In the genomic region with DNA sequence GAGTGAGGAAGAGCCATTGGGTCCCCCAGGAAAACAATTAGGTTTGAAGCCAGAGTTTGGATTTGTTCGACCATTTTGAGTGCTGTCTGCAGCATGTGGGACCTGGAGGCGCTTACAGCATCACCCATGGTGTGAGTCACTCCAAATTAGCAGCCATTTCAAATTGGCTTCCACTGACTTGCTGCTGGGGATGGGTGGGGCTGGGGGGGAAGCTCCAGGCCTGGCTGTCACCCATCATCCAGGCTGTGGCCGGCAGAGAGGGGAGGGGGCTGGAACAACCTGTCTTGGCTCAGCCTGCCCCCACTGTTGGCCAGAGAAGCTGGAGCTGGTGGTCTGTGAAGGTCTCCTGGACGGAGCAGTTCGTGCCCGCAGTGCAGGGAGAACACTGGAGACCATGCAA, we compare ENCODE assay signal across 29 cellular contexts. TPM values are rescaled to one million over a fixed set of nuclear protein-coding genes. Genes with fewer than 3 reads are reported as not detected.
A peak's percentile ranks its signal among the peaks of the same experiment; 100 is the strongest.
DNase-seq lines count a peak whose midpoint lies in the region; FAIRE-seq and TF ChIP-seq lines count a peak whose summit lies in the region.
"Had no signal": no experiment of that assay in that cellular context is flagged by ENCODE, and none has a peak within 500 bp of the region (broad histone marks: within the 10 kb centered on the region; RNA-seq: fewer than 3 reads in every experiment).

No MANE protein-coding gene starts in this region.

- H3K27ac Mint-ChIP-seq in endothelial cell (ENCODE audit: unreplicated experiment): peak overlapping the region; percentile 7
- H3K27ac Mint-ChIP-seq: activated CD8-positive, alpha-beta memory T cell treated with anti-CD3 and anti-CD28 coated beads, Interleukin-2, amount 10 ng/mL, durations not matched to agents 7 days and 5 days; activated naive CD8-positive, alpha-beta T cell treated with anti-CD3 and anti-CD28 coated beads for 36 hours; naive thymus-derived CD4-positive, alpha-beta T cell; T-helper 1 cell treated with Interleukin-12 subunit alpha and Interleukin-12 subunit beta and Interleukin-4 antibody, amounts not matched to agents 30 μg/mL and 1 μg/mL, for 36 hours had no signal

- no peaks in the 10 kb centered on the region for H3K27me3 ChIP-seq in osteoblast (ENCODE audit: insufficient read depth, low read length)
- H3K27me3 ChIP-seq: sigmoid colon had no signal

- H3K4me1 ChIP-seq in osteoblast (ENCODE audit: insufficient read depth, low read length): no peaks in the 10 kb centered on the region
- H3K4me1 ChIP-seq: sigmoid colon had no signal

- no peaks in the 10 kb centered on the region for H3K9me3 ChIP-seq in osteoblast (ENCODE audit: low read depth, low read length)
- H3K9me3 ChIP-seq: lower lobe of right lung, sigmoid colon had no signal

- in situ Hi-C loops in KBM-7 (cut with MboI; ENCODE audit: low pct_unique_long_range_greater_than_20kb, low sequenced_read_pairs): no loop called here

- DNase-seq in NCI-H1694 (lab: John Stamatoyannopoulos, UW) (peak; percentile 13), NCI-H1694 treated with DMSO at 0.1 percent for 48 hours (lab: John Stamatoyannopoulos, UW) (no peak), HTR-8/SVneo (ENCODE audit: insufficient read length, low spot score) (no peak), endothelial cell (ENCODE audit: low spot score) (no peak), osteoblast (ENCODE audit: insufficient read length, low spot score, missing footprints) (peak; percentile 72), medulla oblongata (ENCODE audit: extremely low spot score) (no peak), KBM-7 (no peak), HEK293T (ENCODE audit: extremely low spot score) (no peak)
- DNase-seq: activated CD4-positive, CD25-positive, alpha-beta regulatory T cell; activated CD8-positive, alpha-beta memory T cell treated with anti-CD3 and anti-CD28 coated beads, Interleukin-2, amount 10 ng/mL, durations not matched to agents 7 days and 5 days; activated gamma-delta T cell; activated naive CD8-positive, alpha-beta T cell treated with anti-CD3 and anti-CD28 coated beads for 36 hours; activated T-cell treated with anti-CD3 and anti-CD28 coated beads, Interleukin-2, amount 50 U/mL, for 4 hours; Calu3; DND-41; GOT3; lower lobe of right lung; naive thymus-derived CD4-positive, alpha-beta T cell; NCI-H1092 treated with DMSO at 0.1 percent for 48 hours; NCI-H187 treated with DMSO at 0.1 percent for 48 hours; NCI-H2171; NCI-H526; sigmoid colon; stimulated activated CD4-positive, alpha-beta T cell treated with anti-CD3 and anti-CD28 coated beads, Interleukin-4, amount 100 ng/mL, for 1 hour had no signal

- H3K9me3 Mint-ChIP-seq in endothelial cell (ENCODE audit: unreplicated experiment): no peaks in the 10 kb centered on the region
- H3K9me3 Mint-ChIP-seq: activated naive CD8-positive, alpha-beta T cell treated with anti-CD3 and anti-CD28 coated beads for 36 hours; activated T-cell treated with anti-CD3 and anti-CD28 coated beads, Interleukin-2, amount 50 U/mL, for 4 hours; central memory CD8-positive, alpha-beta T cell; T-helper 1 cell treated with Interleukin-12 subunit alpha and Interleukin-12 subunit beta and Interleukin-4 antibody, amounts not matched to agents 30 μg/mL and 1 μg/mL, for 36 hours had no signal

- H3K36me3 ChIP-seq in osteoblast (ENCODE audit: insufficient read depth, low read length): no peaks in the 10 kb centered on the region
- H3K36me3 ChIP-seq: lower lobe of right lung had no signal

- H3K36me3 Mint-ChIP-seq in endothelial cell (ENCODE audit: low read depth, unreplicated experiment): peaks cover 40% of the 10 kb centered on the region
- H3K36me3 Mint-ChIP-seq: activated CD8-positive, alpha-beta memory T cell treated with anti-CD3 and anti-CD28 coated beads, Interleukin-2, amount 10 ng/mL, durations not matched to agents 7 days and 5 days; activated naive CD8-positive, alpha-beta T cell treated with anti-CD3 and anti-CD28 coated beads for 36 hours; naive thymus-derived CD4-positive, alpha-beta T cell had no signal

- H3K27ac ChIP-seq in osteoblast (ENCODE audit: low read depth, low read length): no peak overlapping the region
- H3K27ac ChIP-seq: 22Rv1, sigmoid colon had no signal

- H3K4me2 ChIP-seq in osteoblast (ENCODE audit: insufficient read depth, low read length): no peak overlapping the region

- no peak for TF ChIP-seq CTCF in endothelial cell (IDR thresholded peaks at IDR 0.05; ENCODE audit: unreplicated experiment)
- no peak for TF ChIP-seq CTCF in osteoblast (IDR thresholded peaks at IDR 0.05; ENCODE audit: extremely low read depth, low read depth, low read length)

- H3K4me3 Mint-ChIP-seq in endothelial cell (ENCODE audit: unreplicated experiment): no peak overlapping the region
- H3K4me3 Mint-ChIP-seq: activated CD8-positive, alpha-beta memory T cell treated with anti-CD3 and anti-CD28 coated beads, Interleukin-2, amount 10 ng/mL, durations not matched to agents 7 days and 5 days; activated naive CD8-positive, alpha-beta T cell treated with anti-CD3 and anti-CD28 coated beads for 36 hours; activated T-cell treated with anti-CD3 and anti-CD28 coated beads, Interleukin-2, amount 50 U/mL, for 4 hours; central memory CD8-positive, alpha-beta T cell; naive thymus-derived CD4-positive, alpha-beta T cell; T-helper 1 cell treated with Interleukin-12 subunit alpha and Interleukin-12 subunit beta and Interleukin-4 antibody, amounts not matched to agents 30 μg/mL and 1 μg/mL, for 36 hours had no signal

- no peak overlapping the region for H2AFZ ChIP-seq in osteoblast (ENCODE audit: low read length)

- no peak overlapping the region for H3K4me3 ChIP-seq in osteoblast (ENCODE audit: insufficient read depth, low read length)
- H3K4me3 ChIP-seq: lower lobe of right lung, sigmoid colon had no signal

- H3K27me3 Mint-ChIP-seq in endothelial cell (ENCODE audit: unreplicated experiment): peaks cover 9% of the 10 kb centered on the region
- H3K27me3 Mint-ChIP-seq: activated CD8-positive, alpha-beta memory T cell treated with anti-CD3 and anti-CD28 coated beads, Interleukin-2, amount 10 ng/mL, durations not matched to agents 7 days and 5 days; activated naive CD8-positive, alpha-beta T cell treated with anti-CD3 and anti-CD28 coated beads for 36 hours; central memory CD8-positive, alpha-beta T cell had no signal

- POLR2A ChIA-PET in HEK293T (lab: Yijun Ruan, JAX): no interaction called here

- H3K4me1 Mint-ChIP-seq in endothelial cell (ENCODE audit: unreplicated experiment): peaks cover 31% of the 10 kb centered on the region
- H3K4me1 Mint-ChIP-seq: activated CD8-positive, alpha-beta memory T cell treated with anti-CD3 and anti-CD28 coated beads, Interleukin-2, amount 10 ng/mL, durations not matched to agents 7 days and 5 days; activated naive CD8-positive, alpha-beta T cell treated with anti-CD3 and anti-CD28 coated beads for 36 hours; central memory CD8-positive, alpha-beta T cell had no signal

- CTCF ChIA-PET in HEK293T (lab: Yijun Ruan, JAX): interaction anchor here (1.1 kb wide), 1 partner anchor 15 kb away, joined by 3 read pairs; no protein-coding TSS in a partner anchor

- FAIRE-seq in HTR-8/SVneo (lab: Jason Lieb, UNC): peak; percentile 72
- FAIRE-seq: endothelial cell of umbilical vein, islet of Langerhans had no signal

- H4K20me1 ChIP-seq in osteoblast (ENCODE audit: insufficient read depth, low read length): no peaks in the 10 kb centered on the region

- no peaks in the 10 kb centered on the region for H3K79me2 ChIP-seq in osteoblast (ENCODE audit: insufficient read depth, low read length)

TF ChIP-seq in HEK293T, 16 proteins besides CTCF, POLR2A, EP300 and RAD21:
- TF ChIP-seq ELF4 (IDR thresholded peaks at IDR 0.05): no peak

RNA-seq across cellular contexts. Expression of a gene that starts 11.1 kb away (rescaled TPM):
- total RNA-seq in endothelial cell (ENCODE audit: unreplicated experiment): 116 TPM
- total RNA-seq in osteoblast: 12.1 and 13.0 TPM in 2 replicates
- total RNA-seq: activated CD8-positive, alpha-beta memory T cell treated with anti-CD3 and anti-CD28 coated beads, Interleukin-2, amount 10 ng/mL, durations not matched to agents 7 days and 5 days had no signal

Comparison
In these comparisons a context has a peak if more than half of its experiments do, and no peak if none do; other contexts are left out.
1. DNase-seq: peak in NCI-H1694 (single experiment) and osteoblast (single experiment); none in NCI-H1694 treated with DMSO at 0.1 percent for 48 hours (single experiment), HTR-8/SVneo (single experiment), endothelial cell (single experiment), medulla oblongata (single experiment), KBM-7 (single experiment) and HEK293T (single experiment).